In the genomic region with DNA sequence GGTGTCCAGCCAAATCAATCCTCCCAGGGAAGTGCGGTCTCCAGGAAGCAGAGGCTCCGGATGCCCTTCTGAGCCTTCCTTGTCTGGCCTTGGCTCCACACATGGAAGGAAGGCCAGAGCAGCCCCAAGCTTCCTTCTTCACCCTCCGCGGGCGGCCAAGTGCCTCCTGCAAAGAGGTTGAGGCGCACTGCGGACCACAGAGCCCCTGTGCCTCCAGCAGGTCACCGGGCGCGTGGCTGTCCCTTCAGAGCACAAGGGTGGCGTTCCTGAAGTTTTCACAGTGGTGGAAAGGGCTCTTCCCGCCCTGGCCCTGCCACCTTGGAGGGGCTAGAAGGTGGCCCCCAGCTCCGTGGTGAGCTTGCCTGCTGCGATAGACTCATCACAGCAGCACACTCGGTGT, we compare ENCODE assay signal across 35 cellular contexts.
"Had no signal": no experiment of that assay in that cellular context is flagged by ENCODE, and none has a peak within 500 bp of the region (broad histone marks: within the 10 kb centered on the region; RNA-seq: fewer than 3 reads in every experiment).

No MANE protein-coding gene starts in this region.

- H3K9me3 Mint-ChIP-seq: activated B cell treated with CpG ODN at 0.5 μM for 24 hours; activated CD4-positive, alpha-beta memory T cell treated with anti-CD3 and anti-CD28 coated beads for 36 hours; activated CD4-positive, alpha-beta T cell treated with anti-CD3 and anti-CD28 coated beads, Interleukin-2, amount 10 ng/mL, durations not matched to agents 24 days and 14 days; activated CD8-positive, alpha-beta T cell treated with anti-CD3 and anti-CD28 coated beads for 36 hours; activated naive CD4-positive, alpha-beta T cell treated with anti-CD3 and anti-CD28 coated beads for 36 hours; activated naive CD8-positive, alpha-beta T cell treated with anti-CD3 and anti-CD28 coated beads for 36 hours; activated T-cell treated with anti-CD3 and anti-CD28 coated beads, Interleukin-2, amount 50 U/mL, for 4 hours; activated T-cell treated with anti-CD3 and anti-CD28 coated beads, Interleukin-2, amount 50 U/mL, for 72 hours; activated T-helper 1 cell treated with anti-CD3 and anti-CD28 coated beads, Interleukin-12 subunit alpha, Interleukin-12 subunit beta, Interleukin-2, Interleukin-4 antibody, amounts not matched to agents 30 ng/mL and 10 ng/mL and 1 ng/mL, durations not matched to agents 14 hours and 24 hours and 36 hours; activated T-helper 17 cell treated with anti-CD3 and anti-CD28 coated beads, Interleukin-2, amount 50 U/mL, for 72 hours; T-helper 1 cell treated with Interleukin-12 subunit alpha and Interleukin-12 subunit beta and Interleukin-4 antibody, amounts not matched to agents 30 μg/mL and 1 μg/mL, for 36 hours; T-helper 2 cell treated with Interferon-gamma antibody and Interleukin-4, amounts not matched to agents 5 μg/mL and 100 μg/mL, for 36 hours had no signal

- H3K4me3 Mint-ChIP-seq: activated B cell treated with CpG ODN at 0.5 μM for 24 hours; activated CD4-positive, alpha-beta memory T cell treated with anti-CD3 and anti-CD28 coated beads for 36 hours; activated CD4-positive, alpha-beta T cell treated with anti-CD3 and anti-CD28 coated beads, Interleukin-2, amount 10 ng/mL, durations not matched to agents 24 days and 14 days; activated CD8-positive, alpha-beta T cell treated with anti-CD3 and anti-CD28 coated beads for 36 hours; activated naive CD4-positive, alpha-beta T cell treated with anti-CD3 and anti-CD28 coated beads for 36 hours; activated naive CD8-positive, alpha-beta T cell treated with anti-CD3 and anti-CD28 coated beads for 36 hours; activated T-cell treated with anti-CD3 and anti-CD28 coated beads, Interleukin-2, amount 50 U/mL, for 4 hours; activated T-cell treated with anti-CD3 and anti-CD28 coated beads, Interleukin-2, amount 50 U/mL, for 72 hours; activated T-helper 1 cell treated with anti-CD3 and anti-CD28 coated beads, Interleukin-12 subunit alpha, Interleukin-12 subunit beta, Interleukin-2, Interleukin-4 antibody, amounts not matched to agents 30 ng/mL and 10 ng/mL and 1 ng/mL, durations not matched to agents 14 hours and 24 hours and 36 hours; activated T-helper 17 cell treated with anti-CD3 and anti-CD28 coated beads, Interleukin-2, amount 50 U/mL, for 72 hours; T-helper 1 cell treated with Interleukin-12 subunit alpha and Interleukin-12 subunit beta and Interleukin-4 antibody, amounts not matched to agents 30 μg/mL and 1 μg/mL, for 36 hours; T-helper 2 cell treated with Interferon-gamma antibody and Interleukin-4, amounts not matched to agents 5 μg/mL and 100 μg/mL, for 36 hours had no signal

- H3K4me3 ChIP-seq: adrenal gland, body of pancreas, breast epithelium had no signal

- H3K4me1 Mint-ChIP-seq: activated B cell treated with CpG ODN at 0.5 μM for 24 hours; activated CD4-positive, alpha-beta T cell treated with anti-CD3 and anti-CD28 coated beads, Interleukin-2, amount 10 ng/mL, durations not matched to agents 24 days and 14 days; activated naive CD8-positive, alpha-beta T cell treated with anti-CD3 and anti-CD28 coated beads for 36 hours; activated T-helper 17 cell treated with anti-CD3 and anti-CD28 coated beads, Interleukin-2, amount 50 U/mL, for 72 hours had no signal

- H3K27ac Mint-ChIP-seq: activated B cell treated with CpG ODN at 0.5 μM for 24 hours; activated CD4-positive, alpha-beta memory T cell treated with anti-CD3 and anti-CD28 coated beads for 36 hours; activated CD4-positive, alpha-beta T cell treated with anti-CD3 and anti-CD28 coated beads, Interleukin-2, amount 10 ng/mL, durations not matched to agents 24 days and 14 days; activated CD8-positive, alpha-beta T cell treated with anti-CD3 and anti-CD28 coated beads for 36 hours; activated naive CD4-positive, alpha-beta T cell treated with anti-CD3 and anti-CD28 coated beads for 36 hours; activated naive CD4-positive, alpha-beta T cell treated with anti-CD3 and anti-CD28 coated beads, Interleukin-2, amount 50 U/mL, for 72 hours; activated naive CD8-positive, alpha-beta T cell treated with anti-CD3 and anti-CD28 coated beads for 36 hours; activated T-cell treated with anti-CD3 and anti-CD28 coated beads, Interleukin-2, amount 50 U/mL, for 72 hours; activated T-helper 1 cell treated with anti-CD3 and anti-CD28 coated beads, Interleukin-12 subunit alpha, Interleukin-12 subunit beta, Interleukin-2, Interleukin-4 antibody, amounts not matched to agents 30 ng/mL and 10 ng/mL and 1 ng/mL, durations not matched to agents 14 hours and 24 hours and 36 hours; activated T-helper 17 cell treated with anti-CD3 and anti-CD28 coated beads, Interleukin-2, amount 50 U/mL, for 72 hours; T-helper 1 cell treated with Interleukin-12 subunit alpha and Interleukin-12 subunit beta and Interleukin-4 antibody, amounts not matched to agents 30 μg/mL and 1 μg/mL, for 36 hours; T-helper 2 cell treated with Interferon-gamma antibody and Interleukin-4, amounts not matched to agents 5 μg/mL and 100 μg/mL, for 36 hours had no signal

- H3K36me3 ChIP-seq: adrenal gland, brain microvascular endothelial cell, breast epithelium had no signal

- H3K27ac ChIP-seq: adrenal gland, body of pancreas, brain microvascular endothelial cell, breast epithelium, VCaP had no signal

- H3K9me3 ChIP-seq: adrenal gland, body of pancreas, breast epithelium had no signal

- H3K36me3 Mint-ChIP-seq: activated CD4-positive, alpha-beta memory T cell treated with anti-CD3 and anti-CD28 coated beads for 36 hours; activated naive CD4-positive, alpha-beta T cell treated with anti-CD3 and anti-CD28 coated beads, Interleukin-2, amount 50 U/mL, for 72 hours; activated naive CD8-positive, alpha-beta T cell treated with anti-CD3 and anti-CD28 coated beads for 36 hours had no signal

- H3K27me3 ChIP-seq: adrenal gland, body of pancreas, brain microvascular endothelial cell, breast epithelium had no signal

- DNase-seq: activated B cell treated with CpG ODN at 0.5 μM for 24 hours; activated CD4-positive, alpha-beta memory T cell treated with anti-CD3 and anti-CD28 coated beads for 36 hours; activated CD4-positive, alpha-beta T cell treated with anti-CD3 and anti-CD28 coated beads for 4 hours; activated CD4-positive, alpha-beta T cell treated with anti-CD3 and anti-CD28 coated beads, Interleukin-2, amount 10 ng/mL, durations not matched to agents 24 days and 14 days; activated CD4-positive, alpha-beta T cell treated with anti-CD3 and anti-CD28 coated beads, Interleukin-2, amount 50 U/mL, for 1 hour; activated CD4-positive, alpha-beta T cell treated with anti-CD3 and anti-CD28 coated beads, Interleukin-2, amount 50 U/mL, for 4 hours; activated CD4-positive, CD25-positive, alpha-beta regulatory T cell treated with anti-CD3 and anti-CD28 coated beads, Interleukin-2, amount 50 U/mL, for 72 hours; activated CD8-positive, alpha-beta memory T cell treated with anti-CD3 and anti-CD28 coated beads, Interleukin-2, amount 50 U/mL, for 4 hours; activated CD8-positive, alpha-beta T cell treated with anti-CD3 and anti-CD28 coated beads for 36 hours; activated effector memory CD4-positive, alpha-beta T cell treated with anti-CD3 and anti-CD28 coated beads, Interleukin-2, amount 50 U/mL, for 16 hours; activated gamma-delta T cell treated with Interleukin-2 at 50 U/mL for 16 hours; activated naive CD4-positive, alpha-beta T cell; activated naive CD4-positive, alpha-beta T cell treated with anti-CD3 and anti-CD28 coated beads for 36 hours; activated naive CD4-positive, alpha-beta T cell treated with anti-CD3 and anti-CD28 coated beads, Interleukin-2, amount 50 U/mL, for 16 hours; activated naive CD8-positive, alpha-beta T cell treated with anti-CD3 and anti-CD28 coated beads for 36 hours; activated T-cell treated with anti-CD3 and anti-CD28 coated beads for 4 hours; activated T-cell treated with anti-CD3 and anti-CD28 coated beads, Interleukin-2, amount 50 U/mL, for 1 hour; activated T-cell treated with anti-CD3 and anti-CD28 coated beads, Interleukin-2, amount 50 U/mL, for 4 hours; activated T-cell treated with anti-CD3 and anti-CD28 coated beads, Interleukin-2, amount 50 U/mL, for 72 hours; adrenal gland; amniotic stem cell; aorta; body of pancreas; brain microvascular endothelial cell; central memory CD4-positive, alpha-beta T cell; T-helper 1 cell; T-helper 2 cell; T-helper 9 cell had no signal

- H3K27me3 Mint-ChIP-seq: activated CD4-positive, alpha-beta memory T cell treated with anti-CD3 and anti-CD28 coated beads for 36 hours; activated CD4-positive, alpha-beta T cell treated with anti-CD3 and anti-CD28 coated beads, Interleukin-2, amount 10 ng/mL, durations not matched to agents 24 days and 14 days; activated CD8-positive, alpha-beta T cell treated with anti-CD3 and anti-CD28 coated beads for 36 hours; activated naive CD8-positive, alpha-beta T cell treated with anti-CD3 and anti-CD28 coated beads for 36 hours; activated T-helper 17 cell treated with anti-CD3 and anti-CD28 coated beads, Interleukin-2, amount 50 U/mL, for 72 hours had no signal

- H3K4me1 ChIP-seq: adrenal gland, body of pancreas, breast epithelium had no signal

- ATAC-seq: activated CD8-positive, alpha-beta T cell treated with anti-CD3 and anti-CD28 coated beads for 36 hours; activated naive CD4-positive, alpha-beta T cell treated with anti-CD3 and anti-CD28 coated beads, Interleukin-2, amount 50 U/mL, for 72 hours; activated T-cell treated with anti-CD3 and anti-CD28 coated beads, Interleukin-2, amount 50 U/mL, for 4 hours; activated T-cell treated with anti-CD3 and anti-CD28 coated beads, Interleukin-2, amount 50 U/mL, for 72 hours; activated T-helper 17 cell treated with anti-CD3 and anti-CD28 coated beads, Interleukin-2, amount 50 U/mL, for 72 hours; body of pancreas had no signal
